ENCODE assay signal across 1 cellular context in genomic region chr20:38109657-38110524, GRCh38.
TF ChIP-seq lines count a peak whose summit lies in the region.

No MANE protein-coding gene starts in this region.

TF ChIP-seq in HepG2, 621 proteins besides CTCF, POLR2A, EP300 and RAD21 (continued from another document):
- TF ChIP-seq DMTF1 (CRISPR knock-in tag; IDR thresholded peaks at IDR 0.05) (no peak), ZNF574 (CRISPR knock-in tag; IDR thresholded peaks at IDR 0.05) (0 out of 2 replicates have a peak, but pooled peaks have one; percentile 30), EZH2 (conservative IDR thresholded peaks at IDR 0.05; ENCODE audit: low read depth, low read length) (no peak), ZNF724P (CRISPR knock-in tag; IDR thresholded peaks at IDR 0.05; ENCODE audit: borderline replicate concordance) (no peak), SOX5 (CRISPR knock-in tag; IDR thresholded peaks at IDR 0.05; ENCODE audit: borderline replicate concordance) (peak; percentile 76), ZBTB39 (CRISPR knock-in tag; IDR thresholded peaks at IDR 0.05) (no peak), ZNF138 (CRISPR knock-in tag; IDR thresholded peaks at IDR 0.05; ENCODE audit: low read depth) (no peak), DRAP1 (CRISPR knock-in tag; IDR thresholded peaks at IDR 0.05) (0 out of 2 replicates have a peak, but pooled peaks have one; percentile 25), ZNF788 (CRISPR knock-in tag; IDR thresholded peaks at IDR 0.05; ENCODE audit: borderline replicate concordance) (peak; percentile 78; the same call in 1 of the 2 replicates), RNF219 (CRISPR knock-in tag; IDR thresholded peaks at IDR 0.05) (no peak), ZFAT (CRISPR knock-in tag; conservative IDR thresholded peaks at IDR 0.05) (no peak), RORA (CRISPR knock-in tag; IDR thresholded peaks at IDR 0.05) (no peak), PPARG (CRISPR knock-in tag; conservative IDR thresholded peaks at IDR 0.05) (no peak), ZFP36L1 (CRISPR knock-in tag; IDR thresholded peaks at IDR 0.05) (no peak), ZNF605 (CRISPR knock-in tag; IDR thresholded peaks at IDR 0.05) (no peak), ZMYM4 (CRISPR knock-in tag; IDR thresholded peaks at IDR 0.05) (no peak)
